Comparison of ENCODE assay signal across 1 cellular context in the genomic region with DNA sequence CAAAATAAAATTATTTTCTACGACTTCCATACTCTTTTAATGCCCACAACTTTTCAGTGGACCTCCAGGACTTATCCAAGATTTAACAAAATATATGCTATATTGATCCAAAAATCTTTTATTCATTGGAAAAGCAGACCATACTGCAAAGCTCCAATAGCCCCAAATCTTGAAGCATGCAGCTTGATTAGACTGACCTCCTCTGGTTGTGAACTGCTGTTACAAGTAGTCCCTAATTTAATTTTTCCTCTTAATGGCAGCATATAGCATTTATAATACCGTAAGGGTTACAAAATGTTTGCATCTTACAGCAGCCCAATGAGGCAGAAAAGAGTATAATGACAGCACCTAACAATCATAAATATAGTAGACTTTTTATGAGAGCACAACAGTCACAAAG.
TF ChIP-seq lines count a peak whose summit lies in the region.

No MANE protein-coding gene starts in this region.

TF ChIP-seq in H1, 55 proteins besides CTCF, POLR2A, EP300 and RAD21 (continued from another document):
- TF ChIP-seq, protein P1, sequence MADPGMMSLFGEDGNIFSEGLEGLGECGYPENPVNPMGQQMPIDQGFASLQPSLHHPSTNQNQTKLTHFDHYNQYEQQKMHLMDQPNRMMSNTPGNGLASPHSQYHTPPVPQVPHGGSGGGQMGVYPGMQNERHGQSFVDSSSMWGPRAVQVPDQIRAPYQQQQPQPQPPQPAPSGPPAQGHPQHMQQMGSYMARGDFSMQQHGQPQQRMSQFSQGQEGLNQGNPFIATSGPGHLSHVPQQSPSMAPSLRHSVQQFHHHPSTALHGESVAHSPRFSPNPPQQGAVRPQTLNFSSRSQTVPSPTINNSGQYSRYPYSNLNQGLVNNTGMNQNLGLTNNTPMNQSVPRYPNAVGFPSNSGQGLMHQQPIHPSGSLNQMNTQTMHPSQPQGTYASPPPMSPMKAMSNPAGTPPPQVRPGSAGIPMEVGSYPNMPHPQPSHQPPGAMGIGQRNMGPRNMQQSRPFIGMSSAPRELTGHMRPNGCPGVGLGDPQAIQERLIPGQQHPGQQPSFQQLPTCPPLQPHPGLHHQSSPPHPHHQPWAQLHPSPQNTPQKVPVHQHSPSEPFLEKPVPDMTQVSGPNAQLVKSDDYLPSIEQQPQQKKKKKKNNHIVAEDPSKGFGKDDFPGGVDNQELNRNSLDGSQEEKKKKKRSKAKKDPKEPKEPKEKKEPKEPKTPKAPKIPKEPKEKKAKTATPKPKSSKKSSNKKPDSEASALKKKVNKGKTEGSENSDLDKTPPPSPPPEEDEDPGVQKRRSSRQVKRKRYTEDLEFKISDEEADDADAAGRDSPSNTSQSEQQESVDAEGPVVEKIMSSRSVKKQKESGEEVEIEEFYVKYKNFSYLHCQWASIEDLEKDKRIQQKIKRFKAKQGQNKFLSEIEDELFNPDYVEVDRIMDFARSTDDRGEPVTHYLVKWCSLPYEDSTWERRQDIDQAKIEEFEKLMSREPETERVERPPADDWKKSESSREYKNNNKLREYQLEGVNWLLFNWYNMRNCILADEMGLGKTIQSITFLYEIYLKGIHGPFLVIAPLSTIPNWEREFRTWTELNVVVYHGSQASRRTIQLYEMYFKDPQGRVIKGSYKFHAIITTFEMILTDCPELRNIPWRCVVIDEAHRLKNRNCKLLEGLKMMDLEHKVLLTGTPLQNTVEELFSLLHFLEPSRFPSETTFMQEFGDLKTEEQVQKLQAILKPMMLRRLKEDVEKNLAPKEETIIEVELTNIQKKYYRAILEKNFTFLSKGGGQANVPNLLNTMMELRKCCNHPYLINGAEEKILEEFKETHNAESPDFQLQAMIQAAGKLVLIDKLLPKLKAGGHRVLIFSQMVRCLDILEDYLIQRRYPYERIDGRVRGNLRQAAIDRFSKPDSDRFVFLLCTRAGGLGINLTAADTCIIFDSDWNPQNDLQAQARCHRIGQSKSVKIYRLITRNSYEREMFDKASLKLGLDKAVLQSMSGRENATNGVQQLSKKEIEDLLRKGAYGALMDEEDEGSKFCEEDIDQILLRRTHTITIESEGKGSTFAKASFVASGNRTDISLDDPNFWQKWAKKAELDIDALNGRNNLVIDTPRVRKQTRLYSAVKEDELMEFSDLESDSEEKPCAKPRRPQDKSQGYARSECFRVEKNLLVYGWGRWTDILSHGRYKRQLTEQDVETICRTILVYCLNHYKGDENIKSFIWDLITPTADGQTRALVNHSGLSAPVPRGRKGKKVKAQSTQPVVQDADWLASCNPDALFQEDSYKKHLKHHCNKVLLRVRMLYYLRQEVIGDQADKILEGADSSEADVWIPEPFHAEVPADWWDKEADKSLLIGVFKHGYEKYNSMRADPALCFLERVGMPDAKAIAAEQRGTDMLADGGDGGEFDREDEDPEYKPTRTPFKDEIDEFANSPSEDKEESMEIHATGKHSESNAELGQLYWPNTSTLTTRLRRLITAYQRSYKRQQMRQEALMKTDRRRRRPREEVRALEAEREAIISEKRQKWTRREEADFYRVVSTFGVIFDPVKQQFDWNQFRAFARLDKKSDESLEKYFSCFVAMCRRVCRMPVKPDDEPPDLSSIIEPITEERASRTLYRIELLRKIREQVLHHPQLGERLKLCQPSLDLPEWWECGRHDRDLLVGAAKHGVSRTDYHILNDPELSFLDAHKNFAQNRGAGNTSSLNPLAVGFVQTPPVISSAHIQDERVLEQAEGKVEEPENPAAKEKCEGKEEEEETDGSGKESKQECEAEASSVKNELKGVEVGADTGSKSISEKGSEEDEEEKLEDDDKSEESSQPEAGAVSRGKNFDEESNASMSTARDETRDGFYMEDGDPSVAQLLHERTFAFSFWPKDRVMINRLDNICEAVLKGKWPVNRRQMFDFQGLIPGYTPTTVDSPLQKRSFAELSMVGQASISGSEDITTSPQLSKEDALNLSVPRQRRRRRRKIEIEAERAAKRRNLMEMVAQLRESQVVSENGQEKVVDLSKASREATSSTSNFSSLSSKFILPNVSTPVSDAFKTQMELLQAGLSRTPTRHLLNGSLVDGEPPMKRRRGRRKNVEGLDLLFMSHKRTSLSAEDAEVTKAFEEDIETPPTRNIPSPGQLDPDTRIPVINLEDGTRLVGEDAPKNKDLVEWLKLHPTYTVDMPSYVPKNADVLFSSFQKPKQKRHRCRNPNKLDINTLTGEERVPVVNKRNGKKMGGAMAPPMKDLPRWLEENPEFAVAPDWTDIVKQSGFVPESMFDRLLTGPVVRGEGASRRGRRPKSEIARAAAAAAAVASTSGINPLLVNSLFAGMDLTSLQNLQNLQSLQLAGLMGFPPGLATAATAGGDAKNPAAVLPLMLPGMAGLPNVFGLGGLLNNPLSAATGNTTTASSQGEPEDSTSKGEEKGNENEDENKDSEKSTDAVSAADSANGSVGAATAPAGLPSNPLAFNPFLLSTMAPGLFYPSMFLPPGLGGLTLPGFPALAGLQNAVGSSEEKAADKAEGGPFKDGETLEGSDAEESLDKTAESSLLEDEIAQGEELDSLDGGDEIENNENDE (IDR thresholded peaks at IDR 0.05; ENCODE audit: insufficient replicate concordance, low read length) = no peak
- TF ChIP-seq SUZ12 (IDR thresholded peaks at IDR 0.05; ENCODE audit: low read length) (no peak), TEAD4 (IDR thresholded peaks at IDR 0.05; ENCODE audit: low read depth, low read length) (no peak)
- TF ChIP-seq, protein P2, sequence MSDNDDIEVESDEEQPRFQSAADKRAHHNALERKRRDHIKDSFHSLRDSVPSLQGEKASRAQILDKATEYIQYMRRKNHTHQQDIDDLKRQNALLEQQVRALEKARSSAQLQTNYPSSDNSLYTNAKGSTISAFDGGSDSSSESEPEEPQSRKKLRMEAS (IDR thresholded peaks at IDR 0.05) = no peak
